Comparison of ENCODE assay signal across 1 cellular context in genomic region chr7:5758286-5758685, GRCh38.
TF ChIP-seq lines count a peak whose summit lies in the region.

No MANE protein-coding gene starts in this region.

TF ChIP-seq in HepG2, 621 proteins besides CTCF, POLR2A, EP300 and RAD21 (continued from another document):
- TF ChIP-seq ELF4 (CRISPR knock-in tag; IDR thresholded peaks at IDR 0.05; ENCODE audit: borderline replicate concordance), result no peak
- no peak for TF ChIP-seq ETS1 (CRISPR knock-in tag; IDR thresholded peaks at IDR 0.05)
- TF ChIP-seq SPEN (CRISPR knock-in tag; IDR thresholded peaks at IDR 0.05; ENCODE audit: low read depth), result no peak
- TF ChIP-seq TFDP1 (CRISPR knock-in tag; IDR thresholded peaks at IDR 0.05; ENCODE audit: borderline replicate concordance), result no peak
- no peak for TF ChIP-seq GLMP (CRISPR knock-in tag; IDR thresholded peaks at IDR 0.05; ENCODE audit: borderline replicate concordance)
